Comparison of ENCODE assay signal across 23 cellular contexts in genomic region chr3:16122661-16123060, GRCh38. TPM values are rescaled to one million over a fixed set of nuclear protein-coding genes. Genes with fewer than 3 reads are reported as not detected.
DNase-seq lines count a peak whose midpoint lies in the region; ATAC-seq and TF ChIP-seq lines count a peak whose summit lies in the region.
"Had no signal": no experiment of that assay in that cellular context is flagged by ENCODE, and none has a peak within 500 bp of the region (broad histone marks: within the 10 kb centered on the region; RNA-seq: fewer than 3 reads in every experiment).

No MANE protein-coding gene starts in this region.

- H3K27ac ChIP-seq in dorsolateral prefrontal cortex (peak overlapping the region in 42 of 59 donors; percentile 1 to 73 (median 50)), mesenchymal stem cell (ENCODE audit: low read length, poor library complexity, severe bottlenecking) (no peak overlapping the region)
- H3K27ac ChIP-seq: C4-2B, HL-60, SK-N-MC had no signal

- no peak for ATAC-seq in HG03571 (IDR thresholded peaks at IDR 0.05; ENCODE audit: unreplicated experiment)
- no peak for ATAC-seq in HG03135 (IDR thresholded peaks at IDR 0.05; ENCODE audit: unreplicated experiment)
- ATAC-seq: GM12878, HepG2 had no signal

- intact Hi-C loops in dorsolateral prefrontal cortex (cut with DNase I): no loop called here

- WGBS in mesenchymal stem cell: 46% methylated on average over 1 of the region's 2 CpGs

- no peaks in the 10 kb centered on the region for H3K9me3 ChIP-seq in mesenchymal stem cell (ENCODE audit: control insufficient read depth, low read length)

- no peak overlapping the region for H3K4ac ChIP-seq in mesenchymal stem cell (ENCODE audit: low read depth in 1 of 2, low read length in 2 of 2)

- H3K14ac ChIP-seq in mesenchymal stem cell (ENCODE audit: low read length in 2 of 2): no peak overlapping the region

- no peak overlapping the region for H4K8ac ChIP-seq in mesenchymal stem cell (ENCODE audit: low read length)

- no peak overlapping the region for H2AFZ ChIP-seq in mesenchymal stem cell (ENCODE audit: low read depth, low read length)

- H3K9ac ChIP-seq in mesenchymal stem cell (ENCODE audit: low read length): peak overlapping the region; percentile 4

- no peak overlapping the region for H2AK5ac ChIP-seq in mesenchymal stem cell (ENCODE audit: low read length, severe bottlenecking)

- H3K79me1 ChIP-seq in mesenchymal stem cell (replicated peaks; ENCODE audit: low read length, poor library complexity, severe bottlenecking): no peaks in the 10 kb centered on the region

- H2BK120ac ChIP-seq in mesenchymal stem cell (ENCODE audit: low read depth, low read length): no peak overlapping the region

- no peak overlapping the region for H3K18ac ChIP-seq in mesenchymal stem cell (ENCODE audit: low read depth in 1 of 2, low read length in 2 of 2)

- no peak overlapping the region for H4K91ac ChIP-seq in mesenchymal stem cell (ENCODE audit: low read length)

- no peak overlapping the region for H2BK12ac ChIP-seq in mesenchymal stem cell (ENCODE audit: low read length in 2 of 2)

- in situ Hi-C loops in SK-MEL-5 (cut with HindIII; ENCODE audit: low pct_unique_long_range_greater_than_20kb, low sequenced_read_pairs): no loop called here

- no peaks in the 10 kb centered on the region for H3K27me3 ChIP-seq in dorsolateral prefrontal cortex
- no peaks in the 10 kb centered on the region for H3K27me3 ChIP-seq in mesenchymal stem cell (ENCODE audit: control insufficient read depth in 1 of 2, insufficient read depth in 1 of 2, low read length in 2 of 2)

- H2BK15ac ChIP-seq in mesenchymal stem cell (ENCODE audit: low read depth, poor library complexity, severe bottlenecking): no peak overlapping the region

- H3K4me1 ChIP-seq in mesenchymal stem cell (ENCODE audit: control insufficient read depth, insufficient read depth, low read depth, low read length): no peaks in the 10 kb centered on the region

- H3K4me2 ChIP-seq in mesenchymal stem cell (ENCODE audit: low read length, poor library complexity, severe bottlenecking): no peak overlapping the region

- H3K36me3 ChIP-seq in mesenchymal stem cell (ENCODE audit: control insufficient read depth in 1 of 2, insufficient read depth in 2 of 2, low read depth in 1 of 2, low read length in 2 of 2): no peaks in the 10 kb centered on the region

- H2BK5ac ChIP-seq in mesenchymal stem cell (ENCODE audit: low read depth, low read length, poor library complexity, severe bottlenecking): no peak overlapping the region

- DNase-seq in ELR (ENCODE audit: low read depth) (peak; percentile 37), SK-MEL-5 (ENCODE audit: low read depth, low spot score) (peak; percentile 38), dorsolateral prefrontal cortex (no peak), mesenchymal stem cell (no peak), T1000 (lab: John Stamatoyannopoulos, UW) (no peak)
- DNase-seq: CD8-positive, alpha-beta memory T cell; DMS53; H7; KG1; MV-4-11; NCI-H1694 treated with DMSO at 0.1 percent for 48 hours; NCI-H526; RPMI8226; SHP77; SW 1271 had no signal

- no peak overlapping the region for H3K23ac ChIP-seq in mesenchymal stem cell (ENCODE audit: low read length in 2 of 2)

- no peak for TF ChIP-seq CTCF in dorsolateral prefrontal cortex (IDR thresholded peaks at IDR 0.05 in 54 of 56, conservative IDR thresholded peaks at IDR 0.05 in 2 of 56; ENCODE audit: low read depth in 1 of 56, partially characterized antibody in 56 of 56)

- H3K4me3 ChIP-seq in dorsolateral prefrontal cortex (no peak overlapping the region), mesenchymal stem cell (ENCODE audit: insufficient read depth in 1 of 2, low read depth in 1 of 2, low read length in 2 of 2) (no peak overlapping the region)
- H3K4me3 ChIP-seq: GM12878, SK-N-MC had no signal

RNA-seq across cellular contexts. Expression of gene GALNT15, which starts 51.8 kb away (rescaled TPM):
- total RNA-seq in SK-MEL-5 (2014; rRNA removed; shearing (Covaris generic)): 0.13 TPM in 1 of 2 replicates, not detected in the other
- 0.15 and 0.20 TPM in 2 replicates for polyA plus RNA-seq in SK-MEL-5 (2015; cell fraction: cytosol; rRNA removed)
- not detected in 2 replicates for polyA plus RNA-seq in SK-MEL-5 (2015; cell fraction: nucleus; rRNA removed)
- 100 to 1,000 TPM in 15 of 120 experiments, 10 to 100 TPM in 105; 16.5 to 176 (median 55.2) TPM for total RNA-seq in dorsolateral prefrontal cortex
- polyA plus RNA-seq in mesenchymal stem cell (2013, experiment 1 of 2): 0.69 TPM
- polyA plus RNA-seq in mesenchymal stem cell (2013, experiment 2 of 2): 0.86 TPM
- total RNA-seq: CD8-positive, alpha-beta memory T cell; H7; HT-29 had no signal
- polyA plus RNA-seq: CD8-positive, alpha-beta memory T cell had no signal

Comparison
In these comparisons a context has a peak if more than half of its experiments do, and no peak if none do; other contexts are left out.
1. DNase-seq: peak in ELR (single experiment) and SK-MEL-5 (single experiment); none in dorsolateral prefrontal cortex (0 of 10), mesenchymal stem cell (single experiment) and T1000 (single experiment).
2. RNA of gene GALNT15, which starts 51.8 kb away (total RNA-seq): 16.5 to 176 TPM in dorsolateral prefrontal cortex; 0.13 TPM in SK-MEL-5; every median in the first group is over 10 times any median in the second.